In genomic region chr4:55218041-55218440, GRCh38 we compare ENCODE assay signal across 26 cellular contexts.
"Had no signal": no experiment of that assay in that cellular context is flagged by ENCODE, and none has a peak within 500 bp of the region (broad histone marks: within the 10 kb centered on the region; RNA-seq: fewer than 3 reads in every experiment).

No MANE protein-coding gene starts in this region.

- FAIRE-seq: RCC 7860 had no signal

- H3K4me3 Mint-ChIP-seq: activated CD8-positive, alpha-beta T cell treated with anti-CD3 and anti-CD28 coated beads, Interleukin-2, amount 10 ng/mL, durations not matched to agents 7 days and 5 days; activated naive CD4-positive, alpha-beta T cell treated with anti-CD3 and anti-CD28 coated beads, Interleukin-2, amount 50 U/mL, for 24 hours; activated naive CD8-positive, alpha-beta T cell treated with anti-CD3 and anti-CD28 coated beads, Interleukin-2, amount 50 U/mL, for 24 hours; central memory CD8-positive, alpha-beta T cell; T-cell had no signal

- H3K27ac Mint-ChIP-seq: activated CD8-positive, alpha-beta T cell treated with anti-CD3 and anti-CD28 coated beads, Interleukin-2, amount 10 ng/mL, durations not matched to agents 7 days and 5 days; activated naive CD4-positive, alpha-beta T cell treated with anti-CD3 and anti-CD28 coated beads, Interleukin-2, amount 50 U/mL, for 24 hours; activated naive CD8-positive, alpha-beta T cell treated with anti-CD3 and anti-CD28 coated beads, Interleukin-2, amount 50 U/mL, for 24 hours; T-cell had no signal

- DNase-seq: activated CD4-positive, alpha-beta T cell treated with anti-CD3 and anti-CD28 coated beads for 4 hours; activated CD4-positive, alpha-beta T cell treated with anti-CD3 and anti-CD28 coated beads, Interleukin-2, amount 50 U/mL, for 4 hours; activated CD8-positive, alpha-beta memory T cell treated with anti-CD3 and anti-CD28 coated beads, Interleukin-2, amount 50 U/mL, for 48 hours; activated CD8-positive, alpha-beta T cell treated with anti-CD3 and anti-CD28 coated beads, Interleukin-2, amount 10 ng/mL, durations not matched to agents 7 days and 5 days; activated effector memory CD4-positive, alpha-beta T cell treated with Interleukin-2 at 50 U/mL for 16 hours; activated naive CD4-positive, alpha-beta T cell; activated naive CD8-positive, alpha-beta T cell treated with anti-CD3 and anti-CD28 coated beads, Interleukin-2, amount 50 U/mL, for 24 hours; activated T-cell treated with anti-CD3 and anti-CD28 coated beads, Interleukin-2, amount 50 U/mL, for 1 hour; amniotic stem cell; body of pancreas; MG63; NCI-H1105; NCI-H1436; NCI-H1694 treated with DMSO at 0.1 percent for 48 hours; NCI-H2029 treated with DMSO at 0.1 percent for 48 hours; NCI-H774; NK-92 treated with Interleukin-12 subunit alpha and Interleukin-12 subunit beta, amount 100 ng/mL, for 24 hours; PC-3; T-cell; T-helper 2 cell; T1000; WERI-Rb-1 had no signal

- ATAC-seq: activated CD4-positive, CD25-positive, alpha-beta regulatory T cell treated with anti-CD3 and anti-CD28 coated beads, Interleukin-2, amount 50 U/mL, for 24 hours; activated CD8-positive, alpha-beta T cell treated with anti-CD3 and anti-CD28 coated beads, Interleukin-2, amount 10 ng/mL, durations not matched to agents 7 days and 5 days; activated naive CD8-positive, alpha-beta T cell treated with anti-CD3 and anti-CD28 coated beads, Interleukin-2, amount 50 U/mL, for 24 hours; body of pancreas; PC-3; T-cell had no signal

- H3K27me3 Mint-ChIP-seq: central memory CD8-positive, alpha-beta T cell had no signal

- H3K4me1 Mint-ChIP-seq: activated naive CD4-positive, alpha-beta T cell treated with anti-CD3 and anti-CD28 coated beads, Interleukin-2, amount 50 U/mL, for 24 hours; activated naive CD8-positive, alpha-beta T cell treated with anti-CD3 and anti-CD28 coated beads, Interleukin-2, amount 50 U/mL, for 24 hours; central memory CD8-positive, alpha-beta T cell; T-cell had no signal

- H3K36me3 Mint-ChIP-seq: activated naive CD4-positive, alpha-beta T cell treated with anti-CD3 and anti-CD28 coated beads, Interleukin-2, amount 50 U/mL, for 24 hours; T-cell had no signal

- H3K9me3 Mint-ChIP-seq: activated naive CD4-positive, alpha-beta T cell treated with anti-CD3 and anti-CD28 coated beads, Interleukin-2, amount 50 U/mL, for 24 hours; activated naive CD8-positive, alpha-beta T cell treated with anti-CD3 and anti-CD28 coated beads, Interleukin-2, amount 50 U/mL, for 24 hours; central memory CD8-positive, alpha-beta T cell; T-cell had no signal
